In the genomic region with DNA sequence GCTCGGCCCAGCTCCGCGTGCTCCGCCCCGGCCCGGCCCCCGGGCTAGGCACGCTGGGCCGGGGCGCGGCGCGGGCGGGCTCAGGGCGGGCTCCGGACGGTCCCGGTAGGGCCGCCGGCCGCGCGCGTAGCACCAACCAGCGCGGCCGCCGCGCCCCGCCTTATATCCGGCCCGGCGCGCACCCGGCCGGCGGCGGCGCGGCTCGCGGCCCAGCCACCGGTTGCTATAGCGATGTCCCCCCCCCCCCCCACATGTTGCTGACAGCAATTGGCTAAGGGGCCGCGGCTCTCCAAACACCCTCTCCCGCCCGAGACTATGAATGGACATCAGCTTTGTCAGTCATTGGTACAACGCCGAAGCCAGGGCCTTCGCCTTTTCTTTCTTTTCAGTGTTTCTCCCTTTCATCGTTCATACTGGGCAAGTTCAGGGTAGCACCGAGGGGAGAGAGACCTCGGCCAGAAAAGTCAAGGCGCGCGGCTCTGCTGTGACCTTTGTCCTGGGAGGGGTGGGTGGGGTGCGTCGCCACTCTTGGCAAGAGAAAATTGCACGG, we compare ENCODE assay signal across 8 cellular contexts.
A peak's percentile ranks its signal among the peaks of the same experiment; 100 is the strongest.
DNase-seq lines count a peak whose midpoint lies in the region; ATAC-seq, FAIRE-seq and TF ChIP-seq lines count a peak whose summit lies in the region.

No MANE protein-coding gene starts in this region.

- H3K9ac ChIP-seq in endothelial cell of umbilical vein (replicated peaks; ENCODE audit: extremely low read depth, insufficient read depth, low read length) = no peak overlapping the region

- CTCF ChIA-PET in endothelial cell of umbilical vein (lab: Charles Lee) = interaction anchor here (0.6 kb wide), 1 partner anchor 803 kb away, joined by 4 read pairs; no protein-coding TSS in a partner anchor

- dilution Hi-C loops in endothelial cell of umbilical vein (cut with MboI; ENCODE audit: extremely low pct_ligation_motif_present, low sequenced_read_pairs) = no loop called here

- FAIRE-seq in endothelial cell of umbilical vein (lab: Jason Lieb, UNC) = no peak

- ATAC-seq in naive thymus-derived CD8-positive, alpha-beta T cell = peak; percentile 28 to 53
- ATAC-seq in foreskin keratinocyte = no peak

- no peak for TF ChIP-seq POLR2A in endothelial cell of umbilical vein (IDR thresholded peaks at IDR 0.05; ENCODE audit: low read depth, low read length)

- no peaks in the 10 kb centered on the region for H3K9me3 ChIP-seq in endothelial cell of umbilical vein (replicated peaks; ENCODE audit: control insufficient read depth, insufficient read depth, low read length)

- in situ Hi-C loops in GM13977 (cut with MboI; ENCODE audit: low pct_unique_long_range_greater_than_20kb, low sequenced_read_pairs, unreplicated experiment) = no loop called here

- H3K9me3 Mint-ChIP-seq in naive thymus-derived CD8-positive, alpha-beta T cell = peaks cover 0 to 5% (median 3%) of the 10 kb centered on the region in 9 donors

- POLR2A ChIA-PET in endothelial cell of umbilical vein (lab: Charles Lee) = no interaction called here
- POLR2A ChIA-PET in naive thymus-derived CD8-positive, alpha-beta T cell (lab: Charles Lee) = no interaction called here

- peak overlapping the region; percentile 52 to 79 (median 74) for H3K4me3 Mint-ChIP-seq in naive thymus-derived CD8-positive, alpha-beta T cell

- peaks cover 23 to 55% (median 46%) of the 10 kb centered on the region in 5 donors for H3K27me3 Mint-ChIP-seq in naive thymus-derived CD8-positive, alpha-beta T cell

- no peak overlapping the region for H2AFZ ChIP-seq in endothelial cell of umbilical vein (ENCODE audit: low read depth, low read length)

- DNase-seq in NCI-H2081 (lab: John Stamatoyannopoulos, UW) (peak; percentile 85), NCI-H2081 treated with DMSO at 0.1 percent for 48 hours (lab: John Stamatoyannopoulos, UW) (no peak), NCI-H748 treated with DMSO at 0.1 percent for 48 hours (lab: John Stamatoyannopoulos, UW) (peak; percentile 81), endothelial cell of umbilical vein (ENCODE audit: low read depth, low spot score) (peak; percentile 18), GM13977 (ENCODE audit: low spot score) (no peak), GM20000 (ENCODE audit: low spot score) (no peak), foreskin keratinocyte (no peak)
- DNase-seq in naive thymus-derived CD8-positive, alpha-beta T cell = no peak

- no peaks in the 10 kb centered on the region for H4K20me1 ChIP-seq in endothelial cell of umbilical vein (replicated peaks; ENCODE audit: control insufficient read depth, extremely low read depth, insufficient read depth, low read length)

- peaks cover 10 to 37% (median 32%) of the 10 kb centered on the region in 4 donors for H3K4me1 Mint-ChIP-seq in naive thymus-derived CD8-positive, alpha-beta T cell

- H3K4me1 ChIP-seq in endothelial cell of umbilical vein (ENCODE audit: control insufficient read depth, extremely low read depth, insufficient read depth, low read length) (no peaks in the 10 kb centered on the region), foreskin keratinocyte (no peaks in the 10 kb centered on the region)

- no peak overlapping the region for H3K27ac Mint-ChIP-seq in naive thymus-derived CD8-positive, alpha-beta T cell

- H3K27ac ChIP-seq in endothelial cell of umbilical vein (ENCODE audit: insufficient read depth, low read depth, low read length) (no peak overlapping the region), foreskin keratinocyte (no peak overlapping the region)

- H3K9me1 ChIP-seq in endothelial cell of umbilical vein (replicated peaks; ENCODE audit: control insufficient read depth, extremely low read depth, insufficient read depth, low read length) = no peaks in the 10 kb centered on the region

- no peak overlapping the region for H3K4me2 ChIP-seq in endothelial cell of umbilical vein (ENCODE audit: insufficient read depth, low read length)

- H3K36me3 Mint-ChIP-seq in naive thymus-derived CD8-positive, alpha-beta T cell = peaks cover 0 to 4% (median 0%) of the 10 kb centered on the region in 3 donors

- peaks cover 57 to 79% of the 10 kb centered on the region in 2 experiments for H3K27me3 ChIP-seq in endothelial cell of umbilical vein (ENCODE audit: control insufficient read depth in 2 of 2, insufficient read depth in 2 of 2, low read length in 2 of 2)
- peaks cover 83% of the 10 kb centered on the region for H3K27me3 ChIP-seq in foreskin keratinocyte

- no peaks in the 10 kb centered on the region for H3K79me2 ChIP-seq in endothelial cell of umbilical vein (ENCODE audit: control insufficient read depth, insufficient read depth, low read length)

- no peak overlapping the region for H3K4me3 ChIP-seq in endothelial cell of umbilical vein (replicated peaks in 1 of 3; ENCODE audit: insufficient read depth in 1 of 3, low read depth in 1 of 3, low read length in 3 of 3)

- no TSS peak for BruUV-seq in endothelial cell of umbilical vein (replicated peaks; lab: Mats Ljungman, UMichigan)

- TF ChIP-seq CTCF in endothelial cell of umbilical vein (IDR thresholded peaks at IDR 0.05; ENCODE audit: extremely low read depth in 1 of 2, insufficient read depth in 1 of 2, low read depth in 1 of 2, low read length in 2 of 2) (no peak), GM13977 (IDR thresholded peaks at IDR 0.05; ENCODE audit: extremely low read depth, insufficient read depth, missing control alignments) (no peak), GM20000 (IDR thresholded peaks at IDR 0.05; ENCODE audit: extremely low read depth, missing control alignments) (no peak), foreskin keratinocyte (conservative IDR thresholded peaks at IDR 0.05) (no peak)

- no peaks in the 10 kb centered on the region for H3K36me3 ChIP-seq in endothelial cell of umbilical vein (ENCODE audit: control insufficient read depth in 2 of 2, extremely low read depth in 1 of 2, insufficient read depth in 2 of 2, low read length in 2 of 2)

- intact Hi-C loops in endothelial cell of umbilical vein (cut with micrococcal nuclease) = no loop called here

TF ChIP-seq in endothelial cell of umbilical vein, 7 proteins besides CTCF, POLR2A, EP300 and RAD21:
- no peak for TF ChIP-seq JUN (IDR thresholded peaks at IDR 0.05; ENCODE audit: borderline replicate concordance, insufficient read depth, insufficient read length, low read depth)
- no peak for TF ChIP-seq MYC (IDR thresholded peaks at IDR 0.05; ENCODE audit: low read depth, low read length)
- TF ChIP-seq EZH2 (IDR thresholded peaks at IDR 0.05; ENCODE audit: borderline replicate concordance, low read depth, low read length, severe bottlenecking) = no peak
- no peak for TF ChIP-seq FOS (IDR thresholded peaks at IDR 0.05; ENCODE audit: borderline replicate concordance, insufficient read depth, low read length)
- TF ChIP-seq, protein P1, sequence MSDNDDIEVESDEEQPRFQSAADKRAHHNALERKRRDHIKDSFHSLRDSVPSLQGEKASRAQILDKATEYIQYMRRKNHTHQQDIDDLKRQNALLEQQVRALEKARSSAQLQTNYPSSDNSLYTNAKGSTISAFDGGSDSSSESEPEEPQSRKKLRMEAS (IDR thresholded peaks at IDR 0.05; ENCODE audit: insufficient read depth, insufficient read length) = no peak
- TF ChIP-seq GATA2 (IDR thresholded peaks at IDR 0.05; ENCODE audit: insufficient read depth, insufficient read length, low read depth, low read length) = no peak
- TF ChIP-seq POLR2AphosphoS5 (IDR thresholded peaks at IDR 0.05; ENCODE audit: insufficient read depth, low read depth, low read length) = no peak

Comparison
In these comparisons a context has a peak if more than half of its experiments do, and no peak if none do; other contexts are left out.
1. DNase-seq: peak in NCI-H2081 (2 of 2), NCI-H748 treated with DMSO at 0.1 percent for 48 hours (single experiment) and endothelial cell of umbilical vein (single experiment); none in NCI-H2081 treated with DMSO at 0.1 percent for 48 hours (single experiment), naive thymus-derived CD8-positive, alpha-beta T cell (0 of 10), GM13977 (single experiment), GM20000 (single experiment) and foreskin keratinocyte (0 of 2).